Comparison of ENCODE assay signal across 9 cellular contexts in genomic region chr5:72141440-72142271, GRCh38. TPM values are rescaled to one million over a fixed set of nuclear protein-coding genes. Genes with fewer than 3 reads are reported as not detected.
DNase-seq lines count a peak whose midpoint lies in the region; ATAC-seq and TF ChIP-seq lines count a peak whose summit lies in the region.
"Had no signal": no experiment of that assay in that cellular context is flagged by ENCODE, and none has a peak within 500 bp of the region (broad histone marks: within the 10 kb centered on the region; RNA-seq: fewer than 3 reads in every experiment).

No MANE protein-coding gene starts in this region.

- H3K9me3 ChIP-seq in RWPE2 (ENCODE audit: severe bottlenecking) (no peaks in the 10 kb centered on the region), SJCRH30 (replicated peaks) (no peaks in the 10 kb centered on the region)
- H3K9me3 ChIP-seq: Caco-2 had no signal

- H3K27me3 ChIP-seq in RWPE2 (ENCODE audit: insufficient read depth, poor library complexity, severe bottlenecking): no peaks in the 10 kb centered on the region
- no peaks in the 10 kb centered on the region for H3K27me3 ChIP-seq in SJCRH30

- H3K36me3 ChIP-seq in RWPE2 (ENCODE audit: low read depth) (0 out of 2 replicates have a peak, but pooled peaks cover 9% of the 10 kb centered on the region), SJCRH30 (no peaks in the 10 kb centered on the region)

- H3K4me1 ChIP-seq in RWPE2 (ENCODE audit: insufficient read depth, poor library complexity, severe bottlenecking) (peaks cover 51% of the 10 kb centered on the region), SJCRH30 (peaks cover 9% of the 10 kb centered on the region; the same call in 1 of the 2 replicates)
- H3K4me1 ChIP-seq: Caco-2 had no signal

- ATAC-seq in RWPE2 (ENCODE audit: low read depth): peak; percentile 86
- no peak for ATAC-seq in HG02938 (IDR thresholded peaks at IDR 0.05; ENCODE audit: unreplicated experiment)
- ATAC-seq in GM21723 (IDR thresholded peaks at IDR 0.05; ENCODE audit: unreplicated experiment): no peak

- peak overlapping the region; percentile 67 for H3K27ac ChIP-seq in RWPE2 (ENCODE audit: poor library complexity, severe bottlenecking)
- H3K27ac ChIP-seq in SJCRH30: no peak overlapping the region

- no peak for TF ChIP-seq CTCF in RWPE2 (IDR thresholded peaks at IDR 0.05; ENCODE audit: poor library complexity, severe bottlenecking)
- no peak for TF ChIP-seq CTCF in fibroblast of mammary gland (conservative IDR thresholded peaks at IDR 0.05; ENCODE audit: control insufficient read depth, insufficient read depth, low read depth, low read length)

- H3K4me3 ChIP-seq in RWPE2 (ENCODE audit: severe bottlenecking): no peak overlapping the region
- H3K4me3 ChIP-seq in fibroblast of mammary gland (ENCODE audit: control insufficient read depth, low read depth, low read length): no peak overlapping the region
- H3K4me3 ChIP-seq in SJCRH30: no peak overlapping the region

- DNase-seq in AG08396 (ENCODE audit: low spot score) (peak; percentile 70), RWPE2 (ENCODE audit: low spot score) (no peak), fibroblast of mammary gland (ENCODE audit: low read depth) (peak; percentile 98), non-pigmented ciliary epithelial cell (ENCODE audit: low read depth) (peak; percentile 81), SJCRH30 (no peak)
- no peak for DNase-seq in activated naive CD4-positive, alpha-beta T cell treated with anti-CD3 and anti-CD28 coated beads, Interleukin-2, amount 50 U/mL, for 16 hours
- DNase-seq: Caco-2 had no signal

RNA-seq across cellular contexts. Expression of gene MAP1B, which starts 34.4 kb away (rescaled TPM):
- 19.0 and 19.2 TPM in 2 replicates for total RNA-seq in SJCRH30 (2014; rRNA removed; shearing (Covaris generic))

Comparison
In these comparisons a context has a peak if more than half of its experiments do, and no peak if none do; other contexts are left out.
1. DNase-seq: peak in AG08396 (single experiment), fibroblast of mammary gland (single experiment) and non-pigmented ciliary epithelial cell (single experiment); none in RWPE2 (single experiment), SJCRH30 (0 of 2) and activated naive CD4-positive, alpha-beta T cell treated with anti-CD3 and anti-CD28 coated beads, Interleukin-2, amount 50 U/mL, for 16 hours (single experiment).